ENCODE assay signal across 1 cellular context in genomic region chr6:30955367-30956042, GRCh38.
TF ChIP-seq lines count a peak whose summit lies in the region.

No MANE protein-coding gene starts in this region.

TF ChIP-seq in K562, 482 proteins besides CTCF, POLR2A, EP300 and RAD21 (continues in another document):
- no peak for TF ChIP-seq ZNF584 (CRISPR knock-in tag; IDR thresholded peaks at IDR 0.05; ENCODE audit: low read depth)
- TF ChIP-seq SRSF3 (IDR thresholded peaks at IDR 0.05; ENCODE audit: insufficient read depth, low read length), result no peak
- 0 out of 2 replicates have a peak, but pooled peaks have one; percentile 39 for TF ChIP-seq GTF2E2 (tag; IDR thresholded peaks at IDR 0.05)
- peak; percentile 72 for TF ChIP-seq SOX6 (IDR thresholded peaks at IDR 0.05)
- TF ChIP-seq ESRRA (IDR thresholded peaks at IDR 0.05; ENCODE audit: borderline replicate concordance, low read depth), result peak; percentile 89; the same call in 1 of the 2 replicates
- TF ChIP-seq ZFP36 (IDR thresholded peaks at IDR 0.05; ENCODE audit: low read depth, low read length, partially characterized antibody), result peak; percentile 10
- no peak for TF ChIP-seq YBX1 (IDR thresholded peaks at IDR 0.05)
- TF ChIP-seq NFIC (IDR thresholded peaks at IDR 0.05), result 0 out of 2 replicates have a peak, but pooled peaks have one; percentile 39
- peak; percentile 56 to 66; a peak in 1 of 4 replicates for TF ChIP-seq UBTF (IDR thresholded peaks at IDR 0.05; ENCODE audit: borderline replicate concordance in 1 of 2, low read depth in 2 of 2, low read length in 2 of 2)
- no peak for TF ChIP-seq TSHZ1 (CRISPR knock-in tag; IDR thresholded peaks at IDR 0.05)
- peak; percentile 38 for TF ChIP-seq EP400 (IDR thresholded peaks at IDR 0.05)
- peak; percentile 64; the same call in 1 of the 2 replicates for TF ChIP-seq MITF (IDR thresholded peaks at IDR 0.05)
- TF ChIP-seq GATA2 (CRISPR knock-in tag; IDR thresholded peaks at IDR 0.05), result peak; percentile 42; the same call in 1 of the 2 replicates
- peak; percentile 60; the same call in 1 of the 2 replicates for TF ChIP-seq PML (IDR thresholded peaks at IDR 0.05; ENCODE audit: low read length)
- no peak for TF ChIP-seq ZHX1 (conservative IDR thresholded peaks at IDR 0.05; ENCODE audit: low read length)
- no peak for TF ChIP-seq HSF4 (CRISPR knock-in tag; IDR thresholded peaks at IDR 0.05; ENCODE audit: borderline replicate concordance)
- no peak for TF ChIP-seq ZNF592 (IDR thresholded peaks at IDR 0.05)
- peak; percentile 80 for TF ChIP-seq TARDBP (IDR thresholded peaks at IDR 0.05)
- peak in 1 of 2 experiments; percentile 86; a peak in 2 of 4 replicates for TF ChIP-seq NONO (IDR thresholded peaks at IDR 0.05; ENCODE audit: low read depth in 2 of 2, low read length in 1 of 2)
- peak; percentile 84 for TF ChIP-seq MTA3 (IDR thresholded peaks at IDR 0.05; ENCODE audit: borderline replicate concordance)
- TF ChIP-seq MAX (CRISPR knock-in tag; IDR thresholded peaks at IDR 0.05), result 0 out of 2 replicates have a peak, but pooled peaks have one; percentile 30
- no peak for TF ChIP-seq ZKSCAN8 (CRISPR knock-in tag; IDR thresholded peaks at IDR 0.05)
- no peak for TF ChIP-seq PCBP1 (IDR thresholded peaks at IDR 0.05; ENCODE audit: low read depth, low read length, poor library complexity, severe bottlenecking)
- peak; percentile 69 for TF ChIP-seq NBN (IDR thresholded peaks at IDR 0.05; ENCODE audit: low read depth)
- peak; percentile 87 for TF ChIP-seq PKNOX1 (IDR thresholded peaks at IDR 0.05)
- no peak for TF ChIP-seq BCL6 (CRISPR knock-in tag; IDR thresholded peaks at IDR 0.05)
- peak; percentile 97 for TF ChIP-seq GABPB1 (CRISPR knock-in tag; IDR thresholded peaks at IDR 0.05)
- TF ChIP-seq CBX5 (IDR thresholded peaks at IDR 0.05; ENCODE audit: borderline replicate concordance, low read depth), result 0 out of 2 replicates have a peak, but pooled peaks have one; percentile 50
- no peak for TF ChIP-seq NR2C2 (CRISPR knock-in tag; IDR thresholded peaks at IDR 0.05)
- peak; percentile 86 for TF ChIP-seq NR2C2 (tag; IDR thresholded peaks at IDR 0.05)
- peak; percentile 47; the same call in 1 of the 2 replicates for TF ChIP-seq TEAD4 (IDR thresholded peaks at IDR 0.05; ENCODE audit: low read length)
- TF ChIP-seq TEAD4 (CRISPR knock-in tag; IDR thresholded peaks at IDR 0.05; ENCODE audit: borderline replicate concordance), result no peak
- 0 out of 2 replicates have a peak, but pooled peaks have one; percentile 37 for TF ChIP-seq ETS1 (conservative IDR thresholded peaks at IDR 0.05; ENCODE audit: control insufficient read depth, low read depth, low read length)
- peak; percentile 50; the same call in 1 of the 2 replicates for TF ChIP-seq HDAC2 (IDR thresholded peaks at IDR 0.05)
- TF ChIP-seq ZBTB11 (CRISPR knock-in tag; IDR thresholded peaks at IDR 0.05), result peak in 2 of 3 experiments; percentile 93 to 99; a peak in 4 of 6 replicates
- no peak for TF ChIP-seq HLTF (IDR thresholded peaks at IDR 0.05)
- peak; percentile 73; the same call in 1 of the 2 replicates for TF ChIP-seq TFAP4 (CRISPR knock-in tag; IDR thresholded peaks at IDR 0.05; ENCODE audit: borderline replicate concordance)
